Comparison of ENCODE assay signal across 20 cellular contexts in genomic region chr11:67041602-67042001, GRCh38. TPM values are rescaled to one million over a fixed set of nuclear protein-coding genes. Genes with fewer than 3 reads are reported as not detected.
"Had no signal": no experiment of that assay in that cellular context is flagged by ENCODE, and none has a peak within 500 bp of the region (broad histone marks: within the 10 kb centered on the region; RNA-seq: fewer than 3 reads in every experiment).

No MANE protein-coding gene starts in this region.

- H3K36me3 ChIP-seq: esophagus squamous epithelium, gastrocnemius medialis, heart left ventricle, left ventricle myocardium inferior, lower lobe of right lung had no signal

- H3K4me3 ChIP-seq: esophagus squamous epithelium, gastrocnemius medialis, heart left ventricle, hepatocyte, left ventricle myocardium inferior, lower lobe of right lung, mucosa of descending colon had no signal

- H3K27me3 ChIP-seq: gastrocnemius medialis, heart left ventricle, hepatocyte had no signal

- H3K4me2 ChIP-seq: hepatocyte had no signal

- H3K27ac ChIP-seq: epithelial cell of prostate, esophagus squamous epithelium, gastrocnemius medialis, heart left ventricle, hepatocyte, left ventricle myocardium inferior, lower lobe of right lung had no signal

- H2AFZ ChIP-seq: hepatocyte had no signal

- H3K79me2 ChIP-seq: hepatocyte had no signal

- ATAC-seq: effector memory CD8-positive, alpha-beta T cell; esophagus mucosa; gastrocnemius medialis; heart left ventricle; left cardiac atrium; lower lobe of right lung; mucosa of descending colon had no signal

- DNase-seq: central memory CD4-positive, alpha-beta T cell; cortex of kidney; effector CD8-positive, alpha-beta T cell; effector memory CD8-positive, alpha-beta T cell; endodermal cell; erythroblast; esophagus squamous epithelium; foreskin fibroblast; foreskin melanocyte; gastrocnemius medialis; glutamatergic neuron; heart left ventricle; left cardiac atrium; left ventricle myocardium inferior; lower lobe of right lung; mucosa of descending colon had no signal

- H3K4me1 ChIP-seq: gastrocnemius medialis, heart left ventricle, left ventricle myocardium inferior, lower lobe of right lung had no signal

- H3K9me3 ChIP-seq: esophagus squamous epithelium, gastrocnemius medialis, heart left ventricle, left ventricle myocardium inferior, lower lobe of right lung, mucosa of descending colon had no signal

RNA-seq across cellular contexts. Expression of gene SYT12, which starts 18.7 kb away (rescaled TPM):
- total RNA-seq: lower lobe of right lung, myocyte had no signal
